ENCODE assay signal across 20 cellular contexts in the genomic region with DNA sequence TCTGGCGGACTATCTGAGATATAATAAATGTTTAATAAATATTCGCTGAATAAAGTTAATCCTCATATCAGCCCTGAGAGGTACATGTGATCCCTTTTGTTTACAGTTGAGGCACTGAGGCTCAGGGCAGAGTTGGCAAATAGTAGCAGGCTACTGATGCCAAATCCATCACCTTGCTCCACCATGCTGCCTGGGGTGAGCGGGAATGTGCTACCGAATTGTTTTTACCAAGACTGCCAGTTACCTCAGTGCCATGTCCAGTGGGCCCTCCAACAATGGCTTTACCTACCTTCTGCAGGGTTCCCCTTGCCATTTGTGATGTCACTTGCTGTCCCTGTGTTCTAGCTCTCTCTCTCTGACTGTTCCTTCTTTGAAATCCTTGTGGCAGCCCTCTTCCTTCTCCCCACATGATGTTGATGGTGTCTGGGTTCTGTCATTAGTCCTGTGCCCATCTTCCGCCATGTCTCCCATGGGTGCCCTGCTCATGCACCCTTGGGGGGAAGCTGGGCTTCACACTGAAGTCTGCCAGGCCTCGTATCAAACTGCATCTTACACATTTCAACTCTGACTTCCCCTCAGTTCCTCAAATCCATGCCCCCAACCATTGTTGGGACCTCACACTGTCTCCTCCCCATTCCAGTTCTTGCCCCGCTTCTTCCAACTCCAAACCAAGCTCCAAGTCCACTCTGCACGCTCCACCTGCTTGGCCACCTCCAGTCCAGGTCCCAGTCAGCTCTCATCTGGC. TPM values are rescaled to one million over a fixed set of nuclear protein-coding genes. Genes with fewer than 3 reads are reported as not detected.
"Had no signal": no experiment of that assay in that cellular context is flagged by ENCODE, and none has a peak within 500 bp of the region (broad histone marks: within the 10 kb centered on the region; RNA-seq: fewer than 3 reads in every experiment).

No MANE protein-coding gene starts in this region.

- H3K4me3 Mint-ChIP-seq: naive thymus-derived CD4-positive, alpha-beta T cell; nephron progenitor cell had no signal

- ATAC-seq: gastroesophageal sphincter; left cardiac atrium; naive thymus-derived CD4-positive, alpha-beta T cell had no signal

- H3K27me3 ChIP-seq: esophagus squamous epithelium, gastroesophageal sphincter, stomach, transverse colon had no signal

- H3K4me1 Mint-ChIP-seq: naive thymus-derived CD4-positive, alpha-beta T cell had no signal

- H3K36me3 ChIP-seq: esophagus squamous epithelium, gastroesophageal sphincter, left ventricle myocardium inferior, stomach, thoracic aorta, transverse colon had no signal

- H3K9me3 ChIP-seq: esophagus squamous epithelium, gastroesophageal sphincter, left ventricle myocardium inferior, stomach, thoracic aorta, transverse colon had no signal

- H3K9me3 Mint-ChIP-seq: naive thymus-derived CD4-positive, alpha-beta T cell; nephron progenitor cell had no signal

- H3K27ac ChIP-seq: esophagus squamous epithelium, gastroesophageal sphincter, stomach, thoracic aorta, transverse colon had no signal

- H3K4me1 ChIP-seq: transverse colon had no signal

- DNase-seq: effector memory CD4-positive, alpha-beta T cell; esophagus squamous epithelium; foreskin fibroblast; glutamatergic neuron; left cardiac atrium; left ventricle myocardium inferior; mesendoderm; naive thymus-derived CD4-positive, alpha-beta T cell; nephron progenitor cell; posterior cingulate gyrus; small intestine; stimulated activated CD4-positive, alpha-beta T cell treated with anti-CD3 and anti-CD28 coated beads, Interleukin-12 subunit alpha, Interleukin-12 subunit beta, amount 100 ng/mL, for 4 hours; stimulated activated naive CD4-positive, alpha-beta T cell; stomach; substantia nigra; transverse colon had no signal

- H3K36me3 Mint-ChIP-seq: naive thymus-derived CD4-positive, alpha-beta T cell had no signal

- H3K27ac Mint-ChIP-seq: naive thymus-derived CD4-positive, alpha-beta T cell; nephron progenitor cell had no signal

- H3K4me3 ChIP-seq: esophagus squamous epithelium, gastroesophageal sphincter, left ventricle myocardium inferior, lung, stomach, thoracic aorta, transverse colon had no signal

RNA-seq across cellular contexts. Expression of a gene that starts 35.4 kb away (rescaled TPM):
- total RNA-seq: mononuclear cell; naive thymus-derived CD4-positive, alpha-beta T cell had no signal
- polyA plus RNA-seq: naive thymus-derived CD4-positive, alpha-beta T cell had no signal
